Comparison of ENCODE assay signal across 8 cellular contexts in the genomic region with DNA sequence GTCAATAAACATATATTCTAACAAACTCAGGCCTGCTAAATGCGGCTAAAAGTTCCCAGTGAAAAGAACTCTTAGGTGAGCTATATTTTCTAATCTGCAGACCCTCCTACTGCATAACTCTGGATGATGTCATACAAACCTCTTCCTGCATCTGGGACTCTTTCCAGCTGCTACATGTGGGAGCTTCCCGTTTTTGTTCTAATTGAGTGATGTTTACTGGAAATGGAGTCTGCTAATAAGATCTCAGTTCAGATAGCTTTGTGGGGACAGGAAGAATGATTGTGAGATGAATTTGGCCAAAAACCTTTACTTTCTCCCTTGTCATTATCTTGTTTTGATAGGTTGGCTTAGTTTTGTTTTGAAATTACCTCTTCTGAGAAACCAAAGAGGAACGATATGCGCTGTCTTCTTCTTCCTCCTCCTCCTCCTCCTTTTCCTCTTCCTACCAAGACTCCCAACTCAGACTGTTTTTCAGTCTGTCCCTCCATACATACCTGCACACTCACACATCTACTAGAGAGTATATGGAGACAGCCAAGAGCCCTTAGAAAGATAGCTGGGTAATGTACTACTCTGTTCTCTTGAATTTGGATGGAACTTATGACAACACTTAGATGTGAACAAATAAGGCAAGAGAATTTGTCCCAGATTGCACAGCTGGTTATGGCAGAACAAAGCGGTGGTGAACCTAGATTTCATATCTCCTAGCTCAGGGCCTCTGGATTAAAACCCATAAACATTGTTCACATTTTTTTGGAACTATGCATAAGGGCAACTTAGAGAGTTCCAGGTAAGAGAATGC. TPM values are rescaled to one million over a fixed set of nuclear protein-coding genes. Genes with fewer than 3 reads are reported as not detected.
DNase-seq lines count a peak whose midpoint lies in the region; ATAC-seq, FAIRE-seq and TF ChIP-seq lines count a peak whose summit lies in the region.

No MANE protein-coding gene starts in this region.

- POLR2A ChIA-PET in BJ (lab: Charles Lee): interaction anchor here (0.6 kb wide), 1 partner anchor 25 kb away, joined by 3 read pairs; no protein-coding TSS in a partner anchor

- no peak for ATAC-seq in HG02852 (IDR thresholded peaks at IDR 0.05; ENCODE audit: unreplicated experiment)

- DNase-seq in BJ (ENCODE audit: low read depth) (peak; percentile 62), NB4 (ENCODE audit: low read depth) (peak; percentile 82), myocyte (ENCODE audit: low read depth) (peak; percentile 48), GM12891 (ENCODE audit: insufficient read length, low spot score) (no peak)
- DNase-seq in activated effector memory CD4-positive, alpha-beta T cell treated with Interleukin-2 at 50 U/mL for 16 hours: no peak
- no peak for DNase-seq in stimulated activated CD4-positive, alpha-beta T cell treated with anti-CD3 and anti-CD28 coated beads, Interleukin-15, amount 100 ng/mL, for 24 hours

- H3K36me3 ChIP-seq in BJ (ENCODE audit: control insufficient read depth, insufficient read depth, low read length): no peaks in the 10 kb centered on the region

- H3K4me3 ChIP-seq in BJ (ENCODE audit: low read depth, low read length) (no peak overlapping the region), NB4 (ENCODE audit: low read depth, low read length) (peak overlapping the region; percentile 41)

- FAIRE-seq in GM12891 (lab: Jason Lieb, UNC): no peak

- no peaks in the 10 kb centered on the region for H3K27me3 ChIP-seq in BJ (ENCODE audit: control insufficient read depth, insufficient read depth, low read length)

- no peak for TF ChIP-seq CTCF in BJ (IDR thresholded peaks at IDR 0.05; ENCODE audit: insufficient read depth, low read depth, low read length)
- no peak for TF ChIP-seq CTCF in NB4 (IDR thresholded peaks at IDR 0.05; ENCODE audit: low read depth, low read length)

- CTCF ChIA-PET in BJ (lab: Yijun Ruan, JAX): interaction anchor here (0.8 to 1.4 kb wide), 6 partner anchors 9 to 133 kb away, joined by 3 read pairs; no protein-coding TSS in a partner anchor

- TF ChIP-seq POLR2A in NB4 (IDR thresholded peaks at IDR 0.05; ENCODE audit: extremely low read depth, insufficient read length) (no peak), GM12891 (IDR thresholded peaks at IDR 0.05; ENCODE audit: low read depth, low read length) (no peak)

- H3K27ac ChIP-seq in cingulate gyrus (ENCODE audit: low read depth, low read length): peak overlapping the region; percentile 57

TF ChIP-seq in GM12891, 5 proteins besides CTCF, POLR2A, EP300 and RAD21:
- no peak for TF ChIP-seq TAF1 (IDR thresholded peaks at IDR 0.05; ENCODE audit: low read depth, low read length)
- no peak for TF ChIP-seq SPI1 (IDR thresholded peaks at IDR 0.05; ENCODE audit: low read depth, low read length)
- TF ChIP-seq POLR2AphosphoS5 (IDR thresholded peaks at IDR 0.05; ENCODE audit: low read depth, low read length): no peak
- no peak for TF ChIP-seq PAX5 (IDR thresholded peaks at IDR 0.05; ENCODE audit: insufficient read depth, low read length, severe bottlenecking)
- no peak for TF ChIP-seq POU2F2 (IDR thresholded peaks at IDR 0.05; ENCODE audit: low read depth, low read length)

RNA-seq across cellular contexts. Expression of a gene that starts 39.8 kb away (rescaled TPM):
- polyA plus RNA-seq in BJ (2011; rRNA removed): 23.3 and 26.1 TPM in 2 replicates
- 26.4 and 49.4 TPM in 2 replicates for polyA minus RNA-seq in BJ (2011; rRNA and poly(A)+ RNA removed)
- 28.3 and 39.0 TPM in 2 replicates for total RNA-seq in myocyte
- polyA plus RNA-seq in myocyte (2012): 27.0 TPM
- polyA plus RNA-seq in GM12891 (2012; ENCODE audit: low read depth, missing spikeins): 7.9 TPM

RNA-seq across cellular contexts. Expression of a gene that starts 58.6 kb away (rescaled TPM):
- polyA plus RNA-seq in BJ (2011; rRNA removed): 127 and 133 TPM in 2 replicates
- polyA minus RNA-seq in BJ (2011; rRNA and poly(A)+ RNA removed): 66.0 and 103 TPM in 2 replicates
- total RNA-seq in myocyte: 18.1 and 28.5 TPM in 2 replicates
- 110 TPM for polyA plus RNA-seq in myocyte (2012)
- 51.1 TPM for polyA plus RNA-seq in GM12891 (2012; ENCODE audit: low read depth, missing spikeins)

Comparison
In these comparisons a context has a peak if more than half of its experiments do, and no peak if none do; other contexts are left out.
1. DNase-seq: peak in BJ (single experiment), NB4 (single experiment) and myocyte (single experiment); none in activated effector memory CD4-positive, alpha-beta T cell treated with Interleukin-2 at 50 U/mL for 16 hours (single experiment), stimulated activated CD4-positive, alpha-beta T cell treated with anti-CD3 and anti-CD28 coated beads, Interleukin-15, amount 100 ng/mL, for 24 hours (single experiment) and GM12891 (single experiment).